ENCODE assay signal across 27 cellular contexts in genomic region chr22:32590556-32590955, GRCh38.
A peak's percentile ranks its signal among the peaks of the same experiment; 100 is the strongest.
DNase-seq lines count a peak whose midpoint lies in the region; TF ChIP-seq lines count a peak whose summit lies in the region.
"Had no signal": no experiment of that assay in that cellular context is flagged by ENCODE, and none has a peak within 500 bp of the region (broad histone marks: within the 10 kb centered on the region; RNA-seq: fewer than 3 reads in every experiment).

No MANE protein-coding gene starts in this region.

- H3K36me3 ChIP-seq in GM23248 (ENCODE audit: low read depth), result no peaks in the 10 kb centered on the region
- H3K36me3 ChIP-seq in suprapubic skin, result no peaks in the 10 kb centered on the region
- H3K36me3 ChIP-seq: lower lobe of right lung had no signal

- no peaks in the 10 kb centered on the region for H3K27me3 ChIP-seq in GM23248 (replicated peaks; ENCODE audit: insufficient read depth)
- no peaks in the 10 kb centered on the region for H3K27me3 ChIP-seq in suprapubic skin

- H3K4me3 ChIP-seq in GM23248, result no peak overlapping the region
- H3K4me3 ChIP-seq in suprapubic skin, result no peak overlapping the region
- H3K4me3 ChIP-seq: GM23338, lower lobe of right lung had no signal

- H3K9ac ChIP-seq in GM23248, result peak overlapping the region; percentile 64
- H3K9ac ChIP-seq: SK-N-SH had no signal

- no peak for TF ChIP-seq CTCF in suprapubic skin (IDR thresholded peaks at IDR 0.05)

- peaks cover 37% of the 10 kb centered on the region for H3F3A ChIP-seq in GM23248 (ENCODE audit: insufficient read depth)

- H3K27ac ChIP-seq in GM23248 (peak overlapping the region; percentile 89), suprapubic skin (peak overlapping the region; percentile 59)
- H3K27ac ChIP-seq: C4-2B, lower lobe of right lung had no signal

- peaks cover 14% of the 10 kb centered on the region for H3K9me3 ChIP-seq in GM23248 (ENCODE audit: low read depth)
- peaks cover 9% of the 10 kb centered on the region for H3K9me3 ChIP-seq in suprapubic skin

- H2AFZ ChIP-seq in GM23248, result no peak overlapping the region
- H2AFZ ChIP-seq: GM23338 had no signal

- peak overlapping the region; percentile 57 for H3K4me2 ChIP-seq in GM23248 (ENCODE audit: unreplicated experiment)
- H3K4me2 ChIP-seq: GM23338, SK-N-SH had no signal

- TF ChIP-seq POLR2A in suprapubic skin (IDR thresholded peaks at IDR 0.05), result no peak

- no peak for TF ChIP-seq EP300 in suprapubic skin (IDR thresholded peaks at IDR 0.05)

- in situ Hi-C loops in GM23248 (cut with MboI), result no loop called here

- H4K20me1 ChIP-seq in GM23248 (ENCODE audit: insufficient read depth), result no peaks in the 10 kb centered on the region

- H3K4me1 ChIP-seq in GM23248 (ENCODE audit: insufficient read depth), result peaks cover 17% of the 10 kb centered on the region
- peaks cover 10% of the 10 kb centered on the region for H3K4me1 ChIP-seq in suprapubic skin
- H3K4me1 ChIP-seq: lower lobe of right lung had no signal

- DNase-seq in GM23248 (peak; percentile 80), amniotic epithelial cell (ENCODE audit: low read depth) (peak; percentile 63), fibroblast of peridontal ligament (ENCODE audit: extremely low read depth) (peak; percentile 46), suprapubic skin (ENCODE audit: low spot score in 2 of 2) (no peak), DMS 273 treated with DMSO at 0.1 percent for 48 hours (lab: John Stamatoyannopoulos, UW) (no peak), NCI-H2107 (lab: John Stamatoyannopoulos, UW) (no peak), 8988T (no peak)
- DNase-seq: activated CD4-positive, CD25-positive, alpha-beta regulatory T cell treated with anti-CD3 and anti-CD28 coated beads, Interleukin-2, amount 50 U/mL, for 72 hours; activated naive CD4-positive, alpha-beta T cell; activated T-cell treated with anti-CD3 and anti-CD28 coated beads, Interleukin-2, amount 50 U/mL, for 24 hours; amniotic stem cell; cerebellar nuclear complex; effector CD8-positive, alpha-beta T cell; hippocampal formation; islet precursor cell; Karpas-422; lower lobe of right lung; NCI-H1105; NCI-H2081; NCI-H510A; right cardiac atrium; RPMI8226; SK-N-SH; stimulated activated CD4-positive, alpha-beta T cell treated with anti-CD3 and anti-CD28 coated beads, Interleukin-15, amount 100 ng/mL, for 24 hours; T-helper 9 cell had no signal

- H3K79me2 ChIP-seq in GM23248 (ENCODE audit: insufficient read depth), result no peaks in the 10 kb centered on the region

- H3K9me2 ChIP-seq in GM23248 (ENCODE audit: insufficient read depth), result no peaks in the 10 kb centered on the region
- H3K9me2 ChIP-seq: SK-N-SH had no signal

- 44 to 45% methylated on average over 3 of the region's 3 CpGs for WGBS in GM23248 (ENCODE audit: low coverage in 1 of 2, low lambda C conversion rate in 2 of 2, missing lambda C conversion rate in 2 of 2), 2 experiments
- 58% methylated on average over 3 of the region's 3 CpGs for WGBS in suprapubic skin

Comparison
In these comparisons a context has a peak if more than half of its experiments do, and no peak if none do; other contexts are left out.
1. DNase-seq: peak in GM23248 (single experiment), amniotic epithelial cell (single experiment) and fibroblast of peridontal ligament (single experiment); none in suprapubic skin (0 of 2), DMS 273 treated with DMSO at 0.1 percent for 48 hours (single experiment), NCI-H2107 (single experiment) and 8988T (single experiment).